In genomic region chr2:1502891-1503304, GRCh38 we compare ENCODE assay signal across 11 cellular contexts.
"Had no signal": no experiment of that assay in that cellular context is flagged by ENCODE, and none has a peak within 500 bp of the region (broad histone marks: within the 10 kb centered on the region; RNA-seq: fewer than 3 reads in every experiment).

No MANE protein-coding gene starts in this region.

- H3K4me1 ChIP-seq: SJCRH30, tibial nerve had no signal

- H3K36me3 ChIP-seq: cardiac muscle cell, neutrophil, SJCRH30, tibial nerve had no signal

- ATAC-seq: left colon had no signal

- H3K27ac Mint-ChIP-seq: activated B cell treated with CpG ODN at 0.5 μM for 24 hours; activated CD4-positive, alpha-beta T cell treated with anti-CD3 and anti-CD28 coated beads, Interleukin-2, amount 10 ng/mL, durations not matched to agents 24 days and 14 days; T-helper 2 cell treated with Interferon-gamma antibody and Interleukin-4, amounts not matched to agents 5 μg/mL and 100 μg/mL, for 36 hours had no signal

- H3K36me3 Mint-ChIP-seq: naive B cell had no signal

- H3K9me3 ChIP-seq: neutrophil, SJCRH30, tibial nerve had no signal

- H3K27ac ChIP-seq: cardiac muscle cell, neutrophil, SJCRH30, tibial nerve had no signal

- H3K9me3 Mint-ChIP-seq: activated B cell treated with CpG ODN at 0.5 μM for 24 hours; activated CD4-positive, alpha-beta T cell treated with anti-CD3 and anti-CD28 coated beads, Interleukin-2, amount 10 ng/mL, durations not matched to agents 24 days and 14 days; T-helper 2 cell treated with Interferon-gamma antibody and Interleukin-4, amounts not matched to agents 5 μg/mL and 100 μg/mL, for 36 hours had no signal

- H3K4me1 Mint-ChIP-seq: activated B cell treated with CpG ODN at 0.5 μM for 24 hours, naive B cell had no signal

- DNase-seq: activated B cell treated with CpG ODN at 0.5 μM for 24 hours; activated CD4-positive, alpha-beta T cell treated with anti-CD3 and anti-CD28 coated beads, Interleukin-2, amount 10 ng/mL, durations not matched to agents 24 days and 14 days; activated CD8-positive, alpha-beta memory T cell treated with anti-CD3 and anti-CD28 coated beads for 24 hours; activated naive CD4-positive, alpha-beta T cell; naive B cell; SJCRH30 had no signal

- H3K27me3 ChIP-seq: cardiac muscle cell, neutrophil, tibial nerve had no signal

- H3K4me3 ChIP-seq: cardiac muscle cell, SJCRH30, tibial nerve had no signal

- H3K4me3 Mint-ChIP-seq: activated B cell treated with CpG ODN at 0.5 μM for 24 hours; activated CD4-positive, alpha-beta T cell treated with anti-CD3 and anti-CD28 coated beads, Interleukin-2, amount 10 ng/mL, durations not matched to agents 24 days and 14 days; naive B cell; T-helper 2 cell treated with Interferon-gamma antibody and Interleukin-4, amounts not matched to agents 5 μg/mL and 100 μg/mL, for 36 hours had no signal

- H3K27me3 Mint-ChIP-seq: activated B cell treated with CpG ODN at 0.5 μM for 24 hours; activated CD4-positive, alpha-beta T cell treated with anti-CD3 and anti-CD28 coated beads, Interleukin-2, amount 10 ng/mL, durations not matched to agents 24 days and 14 days; naive B cell had no signal
